16 cellular contexts compared by ENCODE assay signal in the genomic region with DNA sequence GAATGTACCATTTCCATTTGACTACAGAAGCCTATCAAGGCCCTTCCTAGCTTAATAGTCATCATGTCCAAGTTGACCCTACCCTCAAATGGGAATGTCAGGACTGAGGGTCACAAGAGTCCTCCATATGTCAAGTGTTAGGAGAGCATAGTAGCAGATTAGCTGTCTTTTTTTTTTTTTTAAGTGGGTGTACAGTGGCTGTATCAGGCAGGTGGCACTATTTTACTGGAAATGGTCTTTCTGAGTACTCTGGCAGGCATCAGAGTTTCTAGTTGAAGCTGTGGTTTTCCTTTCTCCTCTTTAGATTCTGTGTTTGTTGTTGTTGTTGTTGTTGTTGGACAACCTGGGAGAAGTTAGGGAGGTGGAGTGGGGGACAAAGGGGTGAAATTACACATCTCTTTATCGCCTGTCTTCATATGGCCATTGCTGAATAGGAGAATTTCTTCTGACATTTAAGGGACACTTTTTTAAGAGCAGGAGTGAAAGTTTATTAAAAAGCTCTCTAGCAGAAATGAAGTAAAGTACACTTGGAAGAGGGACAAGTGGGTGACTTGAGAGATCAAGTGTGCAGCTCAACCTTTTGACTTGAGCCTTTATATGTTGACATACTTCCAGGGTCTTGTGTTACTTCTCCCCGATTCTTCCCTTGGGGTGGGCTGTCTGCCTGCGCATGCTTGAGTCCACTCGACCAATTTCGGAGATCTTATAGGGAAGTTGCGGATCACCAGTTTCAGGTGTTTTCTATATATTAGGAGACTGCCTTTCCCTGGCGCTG.
DNase-seq lines count a peak whose midpoint lies in the region; ATAC-seq and TF ChIP-seq lines count a peak whose summit lies in the region.
"Had no signal": no experiment of that assay in that cellular context is flagged by ENCODE, and none has a peak within 500 bp of the region (broad histone marks: within the 10 kb centered on the region; RNA-seq: fewer than 3 reads in every experiment).

No MANE protein-coding gene starts in this region.

- no peak overlapping the region for H3K4me3 Mint-ChIP-seq in activated CD8-positive, alpha-beta T cell treated with anti-CD3 and anti-CD28 coated beads, Interleukin-2, amount 10 ng/mL, durations not matched to agents 7 days and 5 days
- H3K4me3 Mint-ChIP-seq: activated B cell treated with CpG ODN at 0.5 μM for 24 hours had no signal

- H3K4me1 Mint-ChIP-seq in activated CD8-positive, alpha-beta T cell treated with anti-CD3 and anti-CD28 coated beads, Interleukin-2, amount 10 ng/mL, durations not matched to agents 7 days and 5 days (ENCODE audit: low read depth): no peaks in the 10 kb centered on the region
- H3K4me1 Mint-ChIP-seq: activated B cell treated with CpG ODN at 0.5 μM for 24 hours had no signal

- no peaks in the 10 kb centered on the region for H3K9me3 Mint-ChIP-seq in activated CD8-positive, alpha-beta T cell treated with anti-CD3 and anti-CD28 coated beads, Interleukin-2, amount 10 ng/mL, durations not matched to agents 7 days and 5 days (ENCODE audit: insufficient read depth)
- H3K9me3 Mint-ChIP-seq: activated B cell treated with CpG ODN at 0.5 μM for 24 hours had no signal

- no peaks in the 10 kb centered on the region for H3K27me3 Mint-ChIP-seq in activated CD8-positive, alpha-beta T cell treated with anti-CD3 and anti-CD28 coated beads, Interleukin-2, amount 10 ng/mL, durations not matched to agents 7 days and 5 days (ENCODE audit: low read depth)
- H3K27me3 Mint-ChIP-seq: activated B cell treated with CpG ODN at 0.5 μM for 24 hours had no signal

- peak; percentile 18 for TF ChIP-seq CTCF in retinal pigment epithelial cell (conservative IDR thresholded peaks at IDR 0.05; ENCODE audit: low read depth, low read length)

- H3K36me3 Mint-ChIP-seq in activated CD8-positive, alpha-beta T cell treated with anti-CD3 and anti-CD28 coated beads, Interleukin-2, amount 10 ng/mL, durations not matched to agents 7 days and 5 days (ENCODE audit: low read depth): no peaks in the 10 kb centered on the region

- POLR2A ChIA-PET in activated CD8-positive, alpha-beta T cell treated with anti-CD3 and anti-CD28 coated beads, Interleukin-2, amount 10 ng/mL, durations not matched to agents 7 days and 5 days (lab: Charles Lee): no interaction called here

- no peak for ATAC-seq in GM19395 (IDR thresholded peaks at IDR 0.05; ENCODE audit: unreplicated experiment)
- no peak for ATAC-seq in GM21390 (IDR thresholded peaks at IDR 0.05; ENCODE audit: unreplicated experiment)
- no peak for ATAC-seq in activated CD8-positive, alpha-beta T cell treated with anti-CD3 and anti-CD28 coated beads, Interleukin-2, amount 10 ng/mL, durations not matched to agents 7 days and 5 days
- ATAC-seq: gastrocnemius medialis had no signal

- no peak overlapping the region for H3K27ac Mint-ChIP-seq in activated CD8-positive, alpha-beta T cell treated with anti-CD3 and anti-CD28 coated beads, Interleukin-2, amount 10 ng/mL, durations not matched to agents 7 days and 5 days
- H3K27ac Mint-ChIP-seq: activated B cell treated with CpG ODN at 0.5 μM for 24 hours had no signal

- H3K4me3 ChIP-seq in retinal pigment epithelial cell (ENCODE audit: low read length): no peak overlapping the region
- H3K4me3 ChIP-seq: adrenal gland, gastrocnemius medialis, vagina had no signal

- CTCF ChIA-PET in activated CD8-positive, alpha-beta T cell treated with anti-CD3 and anti-CD28 coated beads, Interleukin-2, amount 10 ng/mL, durations not matched to agents 7 days and 5 days (lab: Charles Lee): no interaction called here

- DNase-seq in NCI-H2107 treated with DMSO at 0.1 percent for 48 hours (lab: John Stamatoyannopoulos, UW; ENCODE audit: unreplicated experiment) (peak; percentile 34), NCI-H2107 (lab: John Stamatoyannopoulos, UW) (no peak), NCI-H1694 (lab: John Stamatoyannopoulos, UW) (peak; percentile 4), astrocyte of the hippocampus (ENCODE audit: low read depth, low spot score) (peak; percentile 5), retinal pigment epithelial cell (ENCODE audit: low read depth) (no peak)
- no peak for DNase-seq in activated CD8-positive, alpha-beta T cell treated with anti-CD3 and anti-CD28 coated beads, Interleukin-2, amount 10 ng/mL, durations not matched to agents 7 days and 5 days
- DNase-seq: activated B cell treated with CpG ODN at 0.5 μM for 24 hours; adrenal gland; cortex of kidney; gastrocnemius medialis; Karpas-422; NK-92 treated with Interleukin-12 subunit alpha and Interleukin-12 subunit beta, amount 100 ng/mL, for 24 hours; stimulated activated CD4-positive, alpha-beta T cell treated with anti-CD3 and anti-CD28 coated beads, Interleukin-1b, Interleukin-23, amount 100 ng/mL, for 48 hours had no signal

Comparison
In these comparisons a context has a peak if more than half of its experiments do, and no peak if none do; other contexts are left out.
1. DNase-seq: peak in NCI-H2107 treated with DMSO at 0.1 percent for 48 hours (single experiment), NCI-H1694 (single experiment) and astrocyte of the hippocampus (single experiment); none in NCI-H2107 (single experiment), retinal pigment epithelial cell (single experiment) and activated CD8-positive, alpha-beta T cell treated with anti-CD3 and anti-CD28 coated beads, Interleukin-2, amount 10 ng/mL, durations not matched to agents 7 days and 5 days (single experiment).